In genomic region chr2:37659723-37660122, GRCh38 we compare ENCODE assay signal across 17 cellular contexts. TPM values are rescaled to one million over a fixed set of nuclear protein-coding genes. Genes with fewer than 3 reads are reported as not detected.
DNase-seq lines count a peak whose midpoint lies in the region; ATAC-seq, FAIRE-seq and TF ChIP-seq lines count a peak whose summit lies in the region.
"Had no signal": no experiment of that assay in that cellular context is flagged by ENCODE, and none has a peak within 500 bp of the region (broad histone marks: within the 10 kb centered on the region; RNA-seq: fewer than 3 reads in every experiment).

No MANE protein-coding gene starts in this region.

- H3K4me3 ChIP-seq in A549, result no peak overlapping the region
- no peak overlapping the region for H3K4me3 ChIP-seq in CD8-positive, alpha-beta T cell (ENCODE audit: low read depth, low read length)
- H3K4me3 ChIP-seq: BLaER1 treated with 17β-estradiol and CSF1 and Interleukin-3, amounts not matched to agents 10 nM and 100 nM had no signal

- no peak for TF ChIP-seq RAD21 in A549 (conservative IDR thresholded peaks at IDR 0.05 in 1 of 2, IDR thresholded peaks at IDR 0.05 in 1 of 2)

- no peak for TF ChIP-seq EP300 in A549 (IDR thresholded peaks at IDR 0.05)

- no peaks in the 10 kb centered on the region for H3K27me3 ChIP-seq in CD8-positive, alpha-beta T cell (ENCODE audit: insufficient read depth, low read length)
- H3K27me3 ChIP-seq: BLaER1 treated with 17β-estradiol and CSF1 and Interleukin-3, amounts not matched to agents 10 nM and 100 nM had no signal

- H3K27ac Mint-ChIP-seq in CD8-positive, alpha-beta T cell, result peak overlapping the region; percentile 95
- H3K27ac Mint-ChIP-seq in central memory CD8-positive, alpha-beta T cell (ENCODE audit: low read depth), result peak overlapping the region; percentile 84
- peak overlapping the region; percentile 91 to 96 for H3K27ac Mint-ChIP-seq in natural killer cell
- H3K27ac Mint-ChIP-seq: dendritic cell treated with granulocyte-macrophage colony-stimulating factor and Interleukin-4, amounts not matched to agents 40 ng/mL and 50 ng/mL, for 4 days had no signal

- 94% methylated on average over 5 of the region's 5 CpGs for whole genome bisulfite sequencing in A549 (ENCODE audit: missing lambda C conversion rate)

- H3K27ac ChIP-seq in A549, result no peak overlapping the region
- H3K27ac ChIP-seq in CD8-positive, alpha-beta T cell (ENCODE audit: low read depth, low read length), result no peak overlapping the region
- H3K27ac ChIP-seq: BLaER1 treated with 17β-estradiol and CSF1 and Interleukin-3, amounts not matched to agents 10 nM and 100 nM had no signal

- TF ChIP-seq CTCF in A549 (IDR thresholded peaks at IDR 0.05) (no peak), natural killer cell (IDR thresholded peaks at IDR 0.05) (no peak)
- no peak for TF ChIP-seq CTCF in CD8-positive, alpha-beta T cell (IDR thresholded peaks at IDR 0.05)

- FAIRE-seq in A549 (lab: Jason Lieb, UNC) (no peak), GM12892 (lab: Jason Lieb, UNC) (no peak)
- FAIRE-seq: urothelium cell line had no signal

- no peaks in the 10 kb centered on the region for H3K27me3 Mint-ChIP-seq in CD8-positive, alpha-beta T cell (ENCODE audit: low read depth)
- H3K27me3 Mint-ChIP-seq in central memory CD8-positive, alpha-beta T cell, result no peaks in the 10 kb centered on the region
- no peaks in the 10 kb centered on the region for H3K27me3 Mint-ChIP-seq in natural killer cell (ENCODE audit: low read depth in 2 of 2)
- H3K27me3 Mint-ChIP-seq: dendritic cell treated with granulocyte-macrophage colony-stimulating factor and Interleukin-4, amounts not matched to agents 40 ng/mL and 50 ng/mL, for 4 days had no signal

- H3K4me3 Mint-ChIP-seq in CD8-positive, alpha-beta T cell, result no peak overlapping the region
- peak overlapping the region; percentile 40 for H3K4me3 Mint-ChIP-seq in central memory CD8-positive, alpha-beta T cell
- H3K4me3 Mint-ChIP-seq in natural killer cell, result peak overlapping the region; percentile 51
- H3K4me3 Mint-ChIP-seq: dendritic cell treated with granulocyte-macrophage colony-stimulating factor and Interleukin-4, amounts not matched to agents 40 ng/mL and 50 ng/mL, for 4 days had no signal

- no peaks in the 10 kb centered on the region for H3K9me3 Mint-ChIP-seq in CD8-positive, alpha-beta T cell
- no peaks in the 10 kb centered on the region for H3K9me3 Mint-ChIP-seq in central memory CD8-positive, alpha-beta T cell
- H3K9me3 Mint-ChIP-seq in natural killer cell, result no peaks in the 10 kb centered on the region
- H3K9me3 Mint-ChIP-seq: dendritic cell treated with granulocyte-macrophage colony-stimulating factor and Interleukin-4, amounts not matched to agents 40 ng/mL and 50 ng/mL, for 4 days had no signal

- H3K4me1 Mint-ChIP-seq in CD8-positive, alpha-beta T cell (ENCODE audit: low read depth), result peaks cover 93% of the 10 kb centered on the region
- H3K4me1 Mint-ChIP-seq in central memory CD8-positive, alpha-beta T cell, result peaks cover 95% of the 10 kb centered on the region
- peaks cover 95 to 97% of the 10 kb centered on the region in 2 donors for H3K4me1 Mint-ChIP-seq in natural killer cell

- H3K36me3 ChIP-seq in CD8-positive, alpha-beta T cell (ENCODE audit: insufficient read depth, low read length), result no peaks in the 10 kb centered on the region

- no peaks in the 10 kb centered on the region for H3K9me3 ChIP-seq in A549
- H3K9me3 ChIP-seq in CD8-positive, alpha-beta T cell (ENCODE audit: low read length), result no peaks in the 10 kb centered on the region

- no peak for DNase-seq in A549 (ENCODE audit: low read depth in 1 of 2, low spot score in 1 of 2)
- DNase-seq in CD8-positive, alpha-beta T cell, result no peak
- DNase-seq in central memory CD8-positive, alpha-beta T cell (ENCODE audit: low spot score in 2 of 2), result no peak
- DNase-seq in natural killer cell, result no peak
- DNase-seq in GM12892 (ENCODE audit: insufficient read length), result no peak
- no peak for DNase-seq in COLO829 (ENCODE audit: low spot score)
- no peak for DNase-seq in inferior parietal cortex (ENCODE audit: extremely low spot score)
- DNase-seq in NCI-H524 (lab: John Stamatoyannopoulos, UW), result no peak
- DNase-seq: activated CD4-positive, CD25-positive, alpha-beta regulatory T cell; Kasumi-1; mesenchymal stem cell; NCI-H1694; posterior cingulate gyrus had no signal

- no peak for ATAC-seq in A549
- ATAC-seq in CD8-positive, alpha-beta T cell, result no peak
- no peak for ATAC-seq in central memory CD8-positive, alpha-beta T cell (replicated peaks; ENCODE audit: extremely low read depth, poor library complexity, severe bottlenecking)
- no peak for ATAC-seq in natural killer cell
- ATAC-seq: Panc1 had no signal

- H3K4me2 ChIP-seq in A549, result peak overlapping the region; percentile 5; the same call in 1 of the 3 replicates

- intact Hi-C loops in CD8-positive, alpha-beta T cell (cut with DNase I, micrococcal nuclease), result loop anchor here in 1 of 2 experiments (2.0 to 10.0 kb wide), 2 partner anchors 15 to 245 kb away; no protein-coding TSS in a partner anchor
- intact Hi-C loops in natural killer cell (cut with micrococcal nuclease), result loop anchor here (5.0 kb wide), 1 partner anchor 37 kb away; no protein-coding TSS in a partner anchor

- POLR2A ChIA-PET in A549 (lab: Yijun Ruan, JAX), result no interaction called here
- POLR2A ChIA-PET in CD8-positive, alpha-beta T cell (lab: Charles Lee), result interaction anchor here (0.9 to 2.5 kb wide), 3 partner anchors 10 to 80 kb away, joined by 3 to 7 read pairs (median 3); no protein-coding TSS in a partner anchor

- CTCF ChIA-PET in A549 (lab: Yijun Ruan, JAX), result interaction anchor here (1.6 to 4.7 kb wide), 4 partner anchors 10 to 245 kb away, joined by 4 to 21 read pairs (median 11); no protein-coding TSS in a partner anchor
- CTCF ChIA-PET in CD8-positive, alpha-beta T cell (lab: Charles Lee), result interaction anchor here (1.4 to 3.6 kb wide), 3 partner anchors 11 to 245 kb away, joined by 4 to 13 read pairs (median 4); partner anchors contain the start of gene CDC42EP3

- peaks cover 59% of the 10 kb centered on the region for H3K4me1 ChIP-seq in A549
- peaks cover 65% of the 10 kb centered on the region for H3K4me1 ChIP-seq in CD8-positive, alpha-beta T cell (ENCODE audit: insufficient read depth, low read length)

- TF ChIP-seq POLR2A in A549 (IDR thresholded peaks at IDR 0.05; ENCODE audit: low read length) (no peak), GM12892 (IDR thresholded peaks at IDR 0.05; ENCODE audit: low read depth, low read length) (no peak)

- H3K36me3 Mint-ChIP-seq in CD8-positive, alpha-beta T cell, result peaks cover 53% of the 10 kb centered on the region
- H3K36me3 Mint-ChIP-seq in central memory CD8-positive, alpha-beta T cell (ENCODE audit: insufficient read depth), result peaks cover 23% of the 10 kb centered on the region
- no peaks in the 10 kb centered on the region for H3K36me3 Mint-ChIP-seq in natural killer cell

TF ChIP-seq in A549, 52 proteins besides CTCF, POLR2A, EP300 and RAD21:
- no peak for TF ChIP-seq REST (IDR thresholded peaks at IDR 0.05)
- no peak for TF ChIP-seq KDM5A (IDR thresholded peaks at IDR 0.05)
- TF ChIP-seq RCOR1 (IDR thresholded peaks at IDR 0.05; ENCODE audit: low read depth, low read length), result no peak
- no peak for TF ChIP-seq ZSCAN20 (CRISPR knock-in tag; IDR thresholded peaks at IDR 0.05)
- TF ChIP-seq ZC3H11A (IDR thresholded peaks at IDR 0.05), result no peak
- TF ChIP-seq MAX (IDR thresholded peaks at IDR 0.05), result no peak
- no peak for TF ChIP-seq CBX8 (IDR thresholded peaks at IDR 0.05)
- TF ChIP-seq CHD2 (IDR thresholded peaks at IDR 0.05; ENCODE audit: low read length, partially characterized antibody), result no peak
- no peak for TF ChIP-seq HOXA7 (CRISPR knock-in tag; IDR thresholded peaks at IDR 0.05)
- no peak for TF ChIP-seq FOSB (CRISPR knock-in tag; IDR thresholded peaks at IDR 0.05)

RNA-seq across cellular contexts. Expression of gene CDC42EP3, which starts 11.7 kb away (rescaled TPM):
- 39.1 and 41.1 TPM in 2 replicates for polyA plus RNA-seq in A549 (2011; rRNA removed)
- 22.2 and 27.3 TPM in 2 replicates for polyA plus RNA-seq in A549 (2012; cell fraction: cytosol; rRNA removed)
- polyA plus RNA-seq in A549 (2012; cell fraction: nucleus; rRNA removed), result 16.9 and 21.6 TPM in 2 replicates
- polyA plus RNA-seq in A549 (2017; fragmentation: RNase III; extraction: RNeasy Plus Mini Kit Qiagen cat#74134 plus additional on column Dnase treatment), result 23.8 to 29.5 TPM (median 23.8 TPM) in 3 replicates
- 39.1 and 46.5 TPM in 2 replicates for polyA minus RNA-seq in A549 (2011; rRNA and poly(A)+ RNA removed)
- total RNA-seq in CD8-positive, alpha-beta T cell, result 10 to 100 TPM; 27.4 to 28.1 TPM
- total RNA-seq in natural killer cell, result 100 to 1,000 TPM in 1 of 3 donors, 10 to 100 TPM in 2; 73.9 to 105 (median 84.6) TPM
- 56.5 TPM for polyA plus RNA-seq in GM12892 (2012; ENCODE audit: missing spikeins)
